In genomic region chr3:32480596-32480995, GRCh38 we compare ENCODE assay signal across 30 cellular contexts. TPM values are rescaled to one million over a fixed set of nuclear protein-coding genes. Genes with fewer than 3 reads are reported as not detected.
A peak's percentile ranks its signal among the peaks of the same experiment; 100 is the strongest.
DNase-seq lines count a peak whose midpoint lies in the region; ATAC-seq, FAIRE-seq and TF ChIP-seq lines count a peak whose summit lies in the region.
"Had no signal": no experiment of that assay in that cellular context is flagged by ENCODE, and none has a peak within 500 bp of the region (broad histone marks: within the 10 kb centered on the region; RNA-seq: fewer than 3 reads in every experiment).

No MANE protein-coding gene starts in this region.

- BruUV-seq in HepG2 (replicated peaks; lab: Mats Ljungman, UMichigan), result no TSS peak

- DNase-seq in HepG2 (ENCODE audit: low spot score) (no peak), right lobe of liver (no peak), tibial nerve (ENCODE audit: low spot score in 2 of 2) (no peak), GM19238 (ENCODE audit: insufficient read length, low spot score) (no peak), HCEC 1CT (no peak)
- no peak for DNase-seq in central memory CD8-positive, alpha-beta T cell (ENCODE audit: low spot score in 2 of 2)
- DNase-seq: activated CD4-positive, alpha-beta memory T cell treated with anti-CD3 and anti-CD28 coated beads, Interleukin-2, amount 10 ng/mL, durations not matched to agents 7 days and 5 days; activated CD8-positive, alpha-beta memory T cell treated with anti-CD3 and anti-CD28 coated beads, Interleukin-2, amount 50 U/mL, for 4 hours; activated naive CD4-positive, alpha-beta T cell treated with Interleukin-2 at 50 U/mL for 16 hours; CD4-positive, alpha-beta memory T cell; cerebellar nuclear complex; esophagus squamous epithelium; heart right ventricle; kidney; midbrain; MV-4-11; naive B cell; NCI-H1436; NCI-H345; NCI-H748 treated with DMSO at 0.1 percent for 48 hours; nucleus accumbens; SHP77 treated with DMSO at 0.1 percent for 48 hours; stimulated activated naive CD8-positive, alpha-beta T cell treated with anti-CD3 and anti-CD28 coated beads, Interleukin-15, Interleukin-2, amounts not matched to agents 100 U/mL and 50 U/mL, for 24 hours; testis had no signal

- POLR2A ChIA-PET in HepG2 (lab: Yijun Ruan, JAX), result no interaction called here

- H3K4me2 ChIP-seq in HepG2 (ENCODE audit: low read depth, low read length), result no peak overlapping the region

- H3K9me3 Mint-ChIP-seq in central memory CD8-positive, alpha-beta T cell, result no peaks in the 10 kb centered on the region
- H3K9me3 Mint-ChIP-seq: activated CD4-positive, alpha-beta memory T cell treated with anti-CD3 and anti-CD28 coated beads, Interleukin-2, amount 10 ng/mL, durations not matched to agents 7 days and 5 days; CD4-positive, alpha-beta memory T cell; naive B cell had no signal

- FAIRE-seq in HepG2 (lab: Jason Lieb, UNC), result no peak
- FAIRE-seq: urothelium cell line had no signal

- H3K4me1 ChIP-seq in HepG2 (ENCODE audit: insufficient read depth, low read length) (peaks cover 12% of the 10 kb centered on the region), right lobe of liver (no peaks in the 10 kb centered on the region), gastroesophageal sphincter (no peaks in the 10 kb centered on the region), tibial nerve (peaks cover 0 to 35% (median 0%) of the 10 kb centered on the region in 4 donors)
- H3K4me1 ChIP-seq: esophagus squamous epithelium, HAP-1, testis had no signal

- H3K79me2 ChIP-seq in HepG2 (ENCODE audit: insufficient read depth, low read length), result no peaks in the 10 kb centered on the region

- in situ Hi-C loops in HepG2 (cut with HindIII; ENCODE audit: extremely low pct_ligation_motif_present, low pct_unique_long_range_greater_than_20kb), result no loop called here

- TF ChIP-seq RAD21 in HepG2 (CRISPR knock-in tag; IDR thresholded peaks at IDR 0.05), result no peak

- H3K9me3 ChIP-seq in HepG2 (ENCODE audit: low read length), result no peaks in the 10 kb centered on the region
- H3K9me3 ChIP-seq in right lobe of liver, result no peaks in the 10 kb centered on the region
- no peaks in the 10 kb centered on the region for H3K9me3 ChIP-seq in gastroesophageal sphincter
- no peaks in the 10 kb centered on the region for H3K9me3 ChIP-seq in tibial nerve
- H3K9me3 ChIP-seq: esophagus squamous epithelium, HAP-1, heart right ventricle, testis had no signal

- H3K27me3 ChIP-seq in HepG2 (ENCODE audit: control insufficient read depth in 1 of 2, insufficient read depth in 2 of 2, low read length in 2 of 2) (no peaks in the 10 kb centered on the region), right lobe of liver (no peaks in the 10 kb centered on the region), gastroesophageal sphincter (no peaks in the 10 kb centered on the region), tibial nerve (no peaks in the 10 kb centered on the region)
- H3K27me3 ChIP-seq: esophagus squamous epithelium, heart right ventricle, testis had no signal

- H4K20me1 ChIP-seq in HepG2 (ENCODE audit: insufficient read depth, low read length), result no peaks in the 10 kb centered on the region

- H3K36me3 Mint-ChIP-seq in central memory CD8-positive, alpha-beta T cell (ENCODE audit: insufficient read depth), result peaks cover 49% of the 10 kb centered on the region

- H3K27ac ChIP-seq in HepG2 (ENCODE audit: extremely low read length, insufficient read depth, low read length) (no peak overlapping the region), right lobe of liver (no peak overlapping the region), gastroesophageal sphincter (no peak overlapping the region), tibial nerve (peak overlapping the region in 3 of 4 donors; percentile 52 to 87 (median 53))
- H3K27ac ChIP-seq: esophagus squamous epithelium, heart right ventricle, skin epidermis, testis had no signal

- H3K27me3 Mint-ChIP-seq in central memory CD8-positive, alpha-beta T cell, result no peaks in the 10 kb centered on the region
- H3K27me3 Mint-ChIP-seq: activated CD4-positive, alpha-beta memory T cell treated with anti-CD3 and anti-CD28 coated beads, Interleukin-2, amount 10 ng/mL, durations not matched to agents 7 days and 5 days; CD4-positive, alpha-beta memory T cell; naive B cell had no signal

- no peak for TF ChIP-seq POLR2A in HepG2 (IDR thresholded peaks at IDR 0.05; ENCODE audit: insufficient read depth in 1 of 2, low read depth in 2 of 2, low read length in 2 of 2)
- no peak for TF ChIP-seq POLR2A in right lobe of liver (IDR thresholded peaks at IDR 0.05)
- no peak for TF ChIP-seq POLR2A in gastroesophageal sphincter (IDR thresholded peaks at IDR 0.05)
- TF ChIP-seq POLR2A in tibial nerve (IDR thresholded peaks at IDR 0.05), result no peak

- no peak overlapping the region for H3K9ac ChIP-seq in HepG2 (ENCODE audit: insufficient read depth, low read depth, low read length)

- CTCF ChIA-PET in HepG2 (lab: Yijun Ruan, JAX; ENCODE audit: low intra/inter-chr PET ratio, low total read pairs), result no interaction called here

- no peak for TF ChIP-seq CTCF in HepG2 (CRISPR knock-in tag; IDR thresholded peaks at IDR 0.05)
- no peak for TF ChIP-seq CTCF in right lobe of liver (IDR thresholded peaks at IDR 0.05)
- TF ChIP-seq CTCF in gastroesophageal sphincter (IDR thresholded peaks at IDR 0.05), result no peak
- TF ChIP-seq CTCF in tibial nerve (IDR thresholded peaks at IDR 0.05), result no peak

- H3K4me1 Mint-ChIP-seq in central memory CD8-positive, alpha-beta T cell, result peaks cover 31% of the 10 kb centered on the region

- TF ChIP-seq EP300 in HepG2 (IDR thresholded peaks at IDR 0.05; ENCODE audit: low read depth in 2 of 2, low read length in 2 of 2) (no peak), HepG2 (CRISPR knock-in tag; IDR thresholded peaks at IDR 0.05; ENCODE audit: borderline replicate concordance) (no peak), gastroesophageal sphincter (IDR thresholded peaks at IDR 0.05) (no peak), tibial nerve (IDR thresholded peaks at IDR 0.05) (no peak)

- intact Hi-C loops in HepG2 (cut with micrococcal nuclease; ENCODE audit: unreplicated experiment), result no loop called here
- intact Hi-C loops in right lobe of liver (cut with DNase I), result no loop called here

- H3K36me3 ChIP-seq in HepG2 (replicated peaks in 1 of 2; ENCODE audit: control insufficient read depth in 1 of 2, insufficient read depth in 2 of 2, low read length in 2 of 2) (peaks cover 1 to 20% of the 10 kb centered on the region in 2 experiments; a peak in 4 of 5 replicates), right lobe of liver (peaks cover 0 to 17% (median 2%) of the 10 kb centered on the region in 4 donors), gastroesophageal sphincter (peaks cover 0 to 45% of the 10 kb centered on the region in 2 donors), tibial nerve (peaks cover 0 to 30% (median 0%) of the 10 kb centered on the region in 3 donors)

- H3K27ac Mint-ChIP-seq in central memory CD8-positive, alpha-beta T cell (ENCODE audit: low read depth), result peak overlapping the region; percentile 35
- H3K27ac Mint-ChIP-seq: activated CD4-positive, alpha-beta memory T cell treated with anti-CD3 and anti-CD28 coated beads, Interleukin-2, amount 10 ng/mL, durations not matched to agents 7 days and 5 days had no signal

- H2AFZ ChIP-seq in HepG2 (ENCODE audit: low read length), result no peak overlapping the region

- no peak overlapping the region for H3K4me3 Mint-ChIP-seq in central memory CD8-positive, alpha-beta T cell
- H3K4me3 Mint-ChIP-seq: activated CD4-positive, alpha-beta memory T cell treated with anti-CD3 and anti-CD28 coated beads, Interleukin-2, amount 10 ng/mL, durations not matched to agents 7 days and 5 days; CD4-positive, alpha-beta memory T cell; naive B cell had no signal

- no peak overlapping the region for H3K4me3 ChIP-seq in HepG2 (replicated peaks in 1 of 3; ENCODE audit: insufficient read depth in 1 of 3, low read depth in 2 of 3, low read length in 3 of 3)
- no peak overlapping the region for H3K4me3 ChIP-seq in right lobe of liver
- H3K4me3 ChIP-seq in gastroesophageal sphincter, result no peak overlapping the region
- no peak overlapping the region for H3K4me3 ChIP-seq in tibial nerve
- H3K4me3 ChIP-seq: esophagus squamous epithelium, HAP-1, heart right ventricle, skin epidermis, testis had no signal

- 93% methylated on average over 2 of the region's 2 CpGs for WGBS in HepG2 (ENCODE audit: low lambda C conversion rate)
- 100% methylated on average over 2 of the region's 2 CpGs for WGBS in right lobe of liver (ENCODE audit: insufficient coverage, low coverage, low lambda C conversion rate, missing lambda C conversion rate)
- WGBS in gastroesophageal sphincter (ENCODE audit: low coverage in 1 of 2), 2 donors, result 55 to 74% methylated on average over 2 of the region's 2 CpGs
- 39 to 49% methylated on average over 2 of the region's 2 CpGs for WGBS in tibial nerve, 2 donors

- no peak for ATAC-seq in HepG2
- ATAC-seq in right lobe of liver, result no peak
- ATAC-seq in central memory CD8-positive, alpha-beta T cell (replicated peaks; ENCODE audit: extremely low read depth, poor library complexity, severe bottlenecking), result no peak
- ATAC-seq in gastroesophageal sphincter, result peak; percentile 28
- ATAC-seq in GM18868 (IDR thresholded peaks at IDR 0.05; ENCODE audit: unreplicated experiment), result no peak
- ATAC-seq: heart right ventricle; Panc1; stimulated activated naive CD8-positive, alpha-beta T cell treated with anti-CD3 and anti-CD28 coated beads, Interleukin-15, Interleukin-2, amounts not matched to agents 100 U/mL and 50 U/mL, for 24 hours had no signal

RNA-seq across cellular contexts. Expression of gene CMTM6, which starts 22.1 kb away (rescaled TPM):
- total RNA-seq in HepG2 (2016; rRNA removed; fragmentation: Illumina TruSeq; extraction: Trizol) (43.8 and 55.7 TPM in 2 replicates), right lobe of liver (10 to 100 TPM; 45.2 to 69.1 (median 57.2) TPM), gastroesophageal sphincter (10 to 100 TPM; 38.8 to 64.0 (median 55.5) TPM), tibial nerve (10 to 100 TPM; 67.8 to 73.3 (median 70.6) TPM)
- total RNA-seq in HepG2 (2016; cell fraction: cytosol; rRNA removed; fragmentation: Illumina TruSeq; extraction: Trizol; ENCODE audit: low read depth), result 3.6 and 4.8 TPM in 2 replicates
- 42.8 and 55.9 TPM in 2 replicates for total RNA-seq in HepG2 (2016; cell fraction: insoluble cytoplasmic fraction; rRNA removed; fragmentation: Illumina TruSeq; extraction: Trizol)
- 24.8 and 28.0 TPM in 2 replicates for total RNA-seq in HepG2 (2016; cell fraction: membrane; rRNA removed; fragmentation: Illumina TruSeq; extraction: Trizol)
- total RNA-seq in HepG2 (2016; cell fraction: nucleus; rRNA removed; fragmentation: Illumina TruSeq; extraction: Trizol), result 45.5 and 52.9 TPM in 2 replicates
- polyA plus RNA-seq in HepG2 (2011; rRNA removed), result 20.7 and 25.6 TPM in 2 replicates
- 10.1 and 18.8 TPM in 2 replicates for polyA plus RNA-seq in HepG2 (2011; cell fraction: cytosol; rRNA removed)
- 2.8 and 4.3 TPM in 2 replicates for polyA plus RNA-seq in HepG2 (2011; cell fraction: nucleus; rRNA removed)
- polyA plus RNA-seq in HepG2 (2012), result 20.9 and 22.5 TPM in 2 replicates
- 3.7 and 4.0 TPM in 2 replicates for polyA plus RNA-seq in HepG2 (2016; cell fraction: cytosol; fragmentation: Illumina TruSeq; extraction: Trizol; ENCODE audit: low read depth)
- 38.2 and 40.7 TPM in 2 replicates for polyA plus RNA-seq in HepG2 (2016; cell fraction: insoluble cytoplasmic fraction; fragmentation: Illumina TruSeq; extraction: Trizol; ENCODE audit: low read depth)
- 14.9 and 16.8 TPM in 2 replicates for polyA plus RNA-seq in HepG2 (2016; cell fraction: membrane; fragmentation: Illumina TruSeq; extraction: Trizol; ENCODE audit: low read depth)
- 50.7 and 56.9 TPM in 2 replicates for polyA plus RNA-seq in HepG2 (2016; cell fraction: nucleus; fragmentation: Illumina TruSeq; extraction: Trizol; ENCODE audit: insufficient read depth, low read depth)
- 10.7 and 10.8 TPM in 2 replicates for polyA minus RNA-seq in HepG2 (2011; rRNA and poly(A)+ RNA removed; ENCODE audit: low replicate concordance)
- polyA minus RNA-seq in HepG2 (2011; cell fraction: cytosol; rRNA and poly(A)+ RNA removed), result 13.8 and 18.7 TPM in 2 replicates
- 9.4 and 10.6 TPM in 2 replicates for polyA minus RNA-seq in HepG2 (2011; cell fraction: nucleus; rRNA and poly(A)+ RNA removed)

Comparison
In these comparisons a context has a peak if more than half of its experiments do, and no peak if none do; other contexts are left out.
1. H3K27ac ChIP-seq: peak in tibial nerve (3 of 4); none in HepG2 (single experiment), right lobe of liver (0 of 3) and gastroesophageal sphincter (0 of 4).